ENCODE assay signal across 19 cellular contexts in the genomic region with DNA sequence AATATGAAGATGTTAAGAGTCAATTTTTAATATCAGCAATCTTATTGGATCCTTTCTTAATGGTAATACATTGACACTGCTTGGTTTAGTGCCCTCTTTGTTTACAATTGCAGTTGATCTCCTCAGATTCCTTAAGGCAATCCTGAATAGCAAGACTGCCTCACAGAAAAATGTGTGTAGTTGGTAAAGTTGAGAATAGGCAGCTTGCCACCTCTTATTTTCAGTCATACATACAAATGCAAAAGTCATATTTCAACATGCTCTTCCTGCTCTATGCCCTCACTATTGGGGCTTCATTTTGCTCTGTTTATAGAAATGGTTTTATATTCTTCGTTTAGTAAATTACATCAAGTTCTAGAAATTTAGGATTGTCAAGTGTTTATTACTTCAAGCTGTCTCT.
A peak's percentile ranks its signal among the peaks of the same experiment; 100 is the strongest.
DNase-seq lines count a peak whose midpoint lies in the region; TF ChIP-seq lines count a peak whose summit lies in the region.
"Had no signal": no experiment of that assay in that cellular context is flagged by ENCODE, and none has a peak within 500 bp of the region (broad histone marks: within the 10 kb centered on the region; RNA-seq: fewer than 3 reads in every experiment).

No MANE protein-coding gene starts in this region.

- no peak overlapping the region for H3K4me2 ChIP-seq in GM23248 (ENCODE audit: unreplicated experiment)
- H3K4me2 ChIP-seq: BLaER1 had no signal

- H3K27ac Mint-ChIP-seq in CD14-positive monocyte = no peak overlapping the region
- H3K27ac Mint-ChIP-seq: B cell; CD4-positive, alpha-beta T cell; CD8-positive, alpha-beta memory T cell; HFFc6 had no signal

- in situ Hi-C loops in GM23248 (cut with MboI) = no loop called here

- WGBS in GM23248 (ENCODE audit: low coverage in 1 of 2, low lambda C conversion rate in 2 of 2, missing lambda C conversion rate in 2 of 2), 2 experiments = 47 to 54% methylated on average over 1 of the region's 1 CpG
- 17 to 29% methylated on average over 1 of the region's 1 CpG for WGBS in tibial nerve, 2 donors

- peaks cover 0 to 6% (median 2%) of the 10 kb centered on the region in 7 donors for H3K9me3 Mint-ChIP-seq in CD14-positive monocyte

- no peaks in the 10 kb centered on the region for H3K9me2 ChIP-seq in GM23248 (ENCODE audit: insufficient read depth)

- no peaks in the 10 kb centered on the region for H3K36me3 Mint-ChIP-seq in CD14-positive monocyte
- H3K36me3 Mint-ChIP-seq: CD8-positive, alpha-beta memory T cell had no signal

- H3K9ac ChIP-seq in GM23248 (no peak overlapping the region), adipocyte (ENCODE audit: low read length) (no peak overlapping the region)
- H3K9ac ChIP-seq: BLaER1 had no signal

- H3F3A ChIP-seq in GM23248 (ENCODE audit: insufficient read depth) = peaks cover 5% of the 10 kb centered on the region

- H3K4me3 Mint-ChIP-seq in CD14-positive monocyte = no peak overlapping the region
- H3K4me3 Mint-ChIP-seq: B cell; CD4-positive, alpha-beta T cell; CD8-positive, alpha-beta memory T cell; HFFc6 had no signal

- H3K36me3 ChIP-seq in GM23248 (ENCODE audit: low read depth) (no peaks in the 10 kb centered on the region), adipocyte (ENCODE audit: control insufficient read depth, insufficient read depth, low read length, severe bottlenecking) (no peaks in the 10 kb centered on the region), tibial nerve (no peaks in the 10 kb centered on the region)
- H3K36me3 ChIP-seq: BLaER1, HAP-1 had no signal

- H3K4me1 ChIP-seq in GM23248 (ENCODE audit: insufficient read depth) = peaks cover 21% of the 10 kb centered on the region
- peaks cover 29% of the 10 kb centered on the region for H3K4me1 ChIP-seq in adipocyte (ENCODE audit: control insufficient read depth, insufficient read depth, low read length)
- H3K4me1 ChIP-seq in tibial nerve = peaks cover 0 to 8% (median 0%) of the 10 kb centered on the region in 4 donors
- H3K4me1 ChIP-seq: BLaER1, HAP-1 had no signal

- H3K27ac ChIP-seq in GM23248 (no peak overlapping the region), tibial nerve (no peak overlapping the region)
- H3K27ac ChIP-seq: BLaER1, C4-2B had no signal

- H3K9me3 ChIP-seq in GM23248 (ENCODE audit: low read depth) (no peaks in the 10 kb centered on the region), adipocyte (ENCODE audit: control insufficient read depth, low read length) (no peaks in the 10 kb centered on the region), tibial nerve (no peaks in the 10 kb centered on the region)
- H3K9me3 ChIP-seq: HAP-1 had no signal

- H3K4me1 Mint-ChIP-seq in CD14-positive monocyte = no peaks in the 10 kb centered on the region
- H3K4me1 Mint-ChIP-seq: B cell; CD8-positive, alpha-beta memory T cell had no signal

- TF ChIP-seq CTCF in tibial nerve (IDR thresholded peaks at IDR 0.05) = no peak
- no peak for TF ChIP-seq CTCF in CD14-positive monocyte (IDR thresholded peaks at IDR 0.05)

- H4K20me1 ChIP-seq in GM23248 (ENCODE audit: insufficient read depth) = no peaks in the 10 kb centered on the region
- H4K20me1 ChIP-seq: BLaER1 had no signal

- no peaks in the 10 kb centered on the region for H3K27me3 Mint-ChIP-seq in CD14-positive monocyte (ENCODE audit: low read depth in 3 of 3)
- H3K27me3 Mint-ChIP-seq: B cell; CD4-positive, alpha-beta T cell; CD8-positive, alpha-beta memory T cell had no signal

- H3K4me3 ChIP-seq in GM23248 (no peak overlapping the region), adipocyte (ENCODE audit: low read length) (no peak overlapping the region), tibial nerve (no peak overlapping the region)
- H3K4me3 ChIP-seq: BLaER1, GM12878, HAP-1 had no signal

- no peak for DNase-seq in GM23248
- peak; percentile 54 for DNase-seq in adipocyte (ENCODE audit: low read depth)
- peak; percentile 63 for DNase-seq in fibroblast of peridontal ligament (ENCODE audit: extremely low read depth)
- no peak for DNase-seq in tibial nerve (ENCODE audit: low spot score in 2 of 2)
- no peak for DNase-seq in CD14-positive monocyte (ENCODE audit: low spot score)
- DNase-seq in mesenteric fat pad (ENCODE audit: low spot score) = no peak
- DNase-seq: CD4-positive, alpha-beta T cell; CD8-positive, alpha-beta memory T cell; DMS 273 treated with DMSO at 0.1 percent for 48 hours; DMS79; EL; GDM1; GOT3; HFFc6 had no signal

- intact Hi-C loops in CD14-positive monocyte (cut with micrococcal nuclease) = no loop called here

- TF ChIP-seq POLR2A in tibial nerve (IDR thresholded peaks at IDR 0.05) = no peak

- H3K27me3 ChIP-seq in GM23248 (replicated peaks; ENCODE audit: insufficient read depth) (no peaks in the 10 kb centered on the region), adipocyte (replicated peaks; ENCODE audit: control insufficient read depth, insufficient read depth, low read length) (no peaks in the 10 kb centered on the region), tibial nerve (no peaks in the 10 kb centered on the region)
- H3K27me3 ChIP-seq: BLaER1 had no signal

- no peaks in the 10 kb centered on the region for H3K79me2 ChIP-seq in GM23248 (ENCODE audit: insufficient read depth)

- TF ChIP-seq EP300 in tibial nerve (IDR thresholded peaks at IDR 0.05) = no peak

- H2AFZ ChIP-seq in GM23248 = peak overlapping the region; percentile 12; the same call in 1 of the 2 replicates

Comparison
In these comparisons a context has a peak if more than half of its experiments do, and no peak if none do; other contexts are left out.
1. DNase-seq: peak in adipocyte (single experiment) and fibroblast of peridontal ligament (single experiment); none in GM23248 (single experiment), tibial nerve (0 of 2), CD14-positive monocyte (single experiment) and mesenteric fat pad (single experiment).